Comparison of ENCODE assay signal across 8 cellular contexts in genomic region chr16:28846080-28846932, GRCh38. TPM values are rescaled to one million over a fixed set of nuclear protein-coding genes. Genes with fewer than 3 reads are reported as not detected.
DNase-seq lines count a peak whose midpoint lies in the region; ATAC-seq lines count a peak whose summit lies in the region.

TUFM (minus strand) TSS chr16:28846348; CDS start chr16:28846269, 79 bp downstream.

- peaks cover 0 to 50% (median 3%) of the 10 kb centered on the region in 3 donors for H3K36me3 Mint-ChIP-seq in CD8-positive, alpha-beta memory T cell

- POLR2A ChIA-PET in CD8-positive, alpha-beta memory T cell (lab: Charles Lee) = interaction anchor here (0.6 to 2.5 kb wide), 7 partner anchors 16 to 354 kb away, joined by 3 to 35 read pairs (median 6); partner anchors contain the start of genes ATXN2L, CLN3, NFATC2IP and SH2B1

- peak within 1 kb of the TSS; percentile 90 to 95 (median 94) for H3K4me3 Mint-ChIP-seq in CD8-positive, alpha-beta memory T cell

- H3K9me3 ChIP-seq in CD8-positive, alpha-beta memory T cell (ENCODE audit: low read length) = no peaks in the 10 kb centered on the region

- peaks cover 28 to 41% (median 30%) of the 10 kb centered on the region in 3 donors for H3K4me1 Mint-ChIP-seq in CD8-positive, alpha-beta memory T cell

- no peaks in the 10 kb centered on the region for H3K9me3 Mint-ChIP-seq in CD8-positive, alpha-beta memory T cell

- H3K27me3 Mint-ChIP-seq in CD8-positive, alpha-beta memory T cell = no peaks in the 10 kb centered on the region

- peak within 1 kb of the TSS; percentile 84 to 99 (median 94) for H3K27ac Mint-ChIP-seq in CD8-positive, alpha-beta memory T cell

- peak; percentile 96 to 99 (median 98) for DNase-seq in CD8-positive, alpha-beta memory T cell
- DNase-seq in HS-27A (ENCODE audit: low read depth) (peak; percentile 93), NK-92 (lab: John Stamatoyannopoulos, UW; ENCODE audit: unreplicated experiment) (peak; percentile 94), lung microvascular endothelial cell (ENCODE audit: low read depth in 2 of 2) (peak; percentile 99)
- DNase-seq in activated CD8-positive, alpha-beta memory T cell treated with anti-CD3 and anti-CD28 coated beads for 24 hours = peak; percentile 97
- DNase-seq in effector CD8-positive, alpha-beta T cell (lab: John Stamatoyannopoulos, UW) = peak; percentile 94
- DNase-seq in stimulated activated CD8-positive, alpha-beta memory T cell treated with anti-CD3 and anti-CD28 coated beads, Interleukin-12 subunit alpha, Interleukin-12 subunit beta, amount 100 ng/mL, for 1 hour (ENCODE audit: low read depth) = peak; percentile 93

- H3K4me1 ChIP-seq in CD8-positive, alpha-beta memory T cell (ENCODE audit: insufficient read depth, low read length) = peaks cover 26% of the 10 kb centered on the region

- H3K4me3 ChIP-seq in CD8-positive, alpha-beta memory T cell (ENCODE audit: low read length) = peak within 1 kb of the TSS; percentile 90

- H3K27me3 ChIP-seq in CD8-positive, alpha-beta memory T cell (ENCODE audit: insufficient read depth, low read length, poor library complexity, severe bottlenecking) = no peaks in the 10 kb centered on the region

- H3K36me3 ChIP-seq in CD8-positive, alpha-beta memory T cell (ENCODE audit: insufficient read depth, low read length) = peaks cover 27% of the 10 kb centered on the region

- H3K27ac ChIP-seq in CD8-positive, alpha-beta memory T cell (ENCODE audit: low read depth, low read length) = peak within 1 kb of the TSS; percentile 89

- CTCF ChIA-PET in CD8-positive, alpha-beta memory T cell (lab: Charles Lee) = interaction anchor here (0.7 to 7.5 kb wide), 12 partner anchors 10 to 131 kb away, joined by 3 to 42 read pairs (median 6); partner anchors contain the start of genes ATXN2L, NFATC2IP and SH2B1

- ATAC-seq in GM19463 (IDR thresholded peaks at IDR 0.05; ENCODE audit: unreplicated experiment) = peak; percentile 95

RNA-seq across cellular contexts. Expression of gene TUFM, which starts in this region (rescaled TPM):
- total RNA-seq in CD8-positive, alpha-beta memory T cell = 100 to 1,000 TPM; 320 to 347 TPM
- polyA plus RNA-seq in CD8-positive, alpha-beta memory T cell = 146 TPM
- 88.9 and 94.6 TPM in 2 replicates for total RNA-seq in lung microvascular endothelial cell

Comparison
In these comparisons a context has a peak if more than half of its experiments do, and no peak if none do; other contexts are left out.
1. Peak in every context shown above with its lines: DNase-seq, ATAC-seq, H3K4me3 ChIP-seq and H3K27ac ChIP-seq.